16 cellular contexts compared by ENCODE assay signal in the genomic region with DNA sequence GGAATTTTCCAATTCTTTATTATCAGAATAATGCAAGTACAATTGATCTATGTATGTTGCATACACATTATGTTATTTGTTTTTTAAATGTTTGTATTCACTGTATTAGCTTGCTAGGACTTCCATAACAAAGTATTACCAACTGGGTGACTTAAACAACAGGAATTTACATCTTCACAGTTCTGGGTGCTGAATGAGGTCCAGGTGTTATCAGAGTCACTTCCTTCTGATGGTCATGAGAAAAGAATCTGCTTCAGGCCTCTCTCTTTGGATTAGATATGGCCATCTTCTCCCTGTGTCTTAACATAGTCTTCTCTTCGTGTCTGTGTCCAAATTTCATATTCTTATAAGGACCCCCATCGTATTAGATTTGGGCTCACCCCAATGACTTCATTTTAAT.
A peak's percentile ranks its signal among the peaks of the same experiment; 100 is the strongest.
DNase-seq lines count a peak whose midpoint lies in the region; FAIRE-seq and TF ChIP-seq lines count a peak whose summit lies in the region.
"Had no signal": no experiment of that assay in that cellular context is flagged by ENCODE, and none has a peak within 500 bp of the region (broad histone marks: within the 10 kb centered on the region; RNA-seq: fewer than 3 reads in every experiment).

No MANE protein-coding gene starts in this region.

- DNase-seq in NCI-H226 (peak; percentile 58), endothelial cell of umbilical vein (ENCODE audit: low read depth, low spot score) (no peak), kidney tubule cell (ENCODE audit: low spot score) (peak; percentile 40), GM20000 (ENCODE audit: low spot score) (no peak), H54 (ENCODE audit: insufficient read length, low spot score) (no peak), osteocyte (ENCODE audit: extremely low spot score, unreplicated experiment) (no peak), DMS153 treated with DMSO at 0.1 percent for 48 hours (lab: John Stamatoyannopoulos, UW; ENCODE audit: unreplicated experiment) (no peak)
- DNase-seq: CD4-positive, alpha-beta memory T cell; DMS153; DMS79 treated with DMSO at 0.1 percent for 48 hours; GF-D8; HFFc6 had no signal

- dilution Hi-C loops in endothelial cell of umbilical vein (cut with MboI; ENCODE audit: extremely low pct_ligation_motif_present, low sequenced_read_pairs), result no loop called here

- no peaks in the 10 kb centered on the region for H3K27me3 ChIP-seq in endothelial cell of umbilical vein (ENCODE audit: control insufficient read depth in 2 of 2, insufficient read depth in 2 of 2, low read length in 2 of 2)
- H3K27me3 ChIP-seq: BLaER1 had no signal

- no peak overlapping the region for H3K27ac ChIP-seq in endothelial cell of umbilical vein (ENCODE audit: insufficient read depth, low read depth, low read length)
- H3K27ac ChIP-seq: A549, BLaER1, HL-60 had no signal

- no peak for TF ChIP-seq CTCF in endothelial cell of umbilical vein (IDR thresholded peaks at IDR 0.05; ENCODE audit: extremely low read depth in 1 of 2, insufficient read depth in 1 of 2, low read depth in 1 of 2, low read length in 2 of 2)
- TF ChIP-seq CTCF in GM20000 (IDR thresholded peaks at IDR 0.05; ENCODE audit: extremely low read depth, missing control alignments), result no peak
- no peak for TF ChIP-seq CTCF in osteocyte (IDR thresholded peaks at IDR 0.05)

- H3K4me2 ChIP-seq in endothelial cell of umbilical vein (ENCODE audit: insufficient read depth, low read length), result no peak overlapping the region
- H3K4me2 ChIP-seq: A549, BLaER1 had no signal

- H3K4me1 ChIP-seq in endothelial cell of umbilical vein (ENCODE audit: control insufficient read depth, extremely low read depth, insufficient read depth, low read length), result no peaks in the 10 kb centered on the region
- H3K4me1 ChIP-seq: A549, BLaER1 had no signal

- no peaks in the 10 kb centered on the region for H3K9me3 ChIP-seq in endothelial cell of umbilical vein (replicated peaks; ENCODE audit: control insufficient read depth, insufficient read depth, low read length)
- H3K9me3 ChIP-seq: A549 had no signal

- H4K20me1 ChIP-seq in endothelial cell of umbilical vein (replicated peaks; ENCODE audit: control insufficient read depth, extremely low read depth, insufficient read depth, low read length), result no peaks in the 10 kb centered on the region
- H4K20me1 ChIP-seq: BLaER1 had no signal

- POLR2A ChIA-PET in endothelial cell of umbilical vein (lab: Charles Lee), result no interaction called here

- no peaks in the 10 kb centered on the region for H3K4me1 Mint-ChIP-seq in osteocyte (ENCODE audit: unreplicated experiment)
- H3K4me1 Mint-ChIP-seq: CD14-positive monocyte; CD4-positive, alpha-beta memory T cell had no signal

- no peak overlapping the region for H3K4me3 Mint-ChIP-seq in osteocyte (ENCODE audit: unreplicated experiment)
- H3K4me3 Mint-ChIP-seq: CD14-positive monocyte; CD4-positive, alpha-beta memory T cell; HFFc6 had no signal

- no peak overlapping the region for H3K27ac Mint-ChIP-seq in osteocyte (ENCODE audit: unreplicated experiment)
- H3K27ac Mint-ChIP-seq: CD14-positive monocyte; CD4-positive, alpha-beta memory T cell; HFFc6 had no signal

- intact Hi-C loops in endothelial cell of umbilical vein (cut with micrococcal nuclease), result no loop called here

- H3K27me3 Mint-ChIP-seq in osteocyte (ENCODE audit: unreplicated experiment), result peaks cover 10% of the 10 kb centered on the region
- H3K27me3 Mint-ChIP-seq: CD4-positive, alpha-beta memory T cell had no signal

- no peaks in the 10 kb centered on the region for H3K9me3 Mint-ChIP-seq in osteocyte (ENCODE audit: unreplicated experiment)
- H3K9me3 Mint-ChIP-seq: HFFc6 had no signal

- H3K9me1 ChIP-seq in endothelial cell of umbilical vein (replicated peaks; ENCODE audit: control insufficient read depth, extremely low read depth, insufficient read depth, low read length), result no peaks in the 10 kb centered on the region

- FAIRE-seq in endothelial cell of umbilical vein (lab: Jason Lieb, UNC) (no peak), H54 (lab: Jason Lieb, UNC) (no peak)
- FAIRE-seq: A549 had no signal

- no peak overlapping the region for H3K9ac ChIP-seq in endothelial cell of umbilical vein (replicated peaks; ENCODE audit: extremely low read depth, insufficient read depth, low read length)
- H3K9ac ChIP-seq: BLaER1 had no signal

- CTCF ChIA-PET in endothelial cell of umbilical vein (lab: Charles Lee), result no interaction called here

- no peaks in the 10 kb centered on the region for H3K79me2 ChIP-seq in endothelial cell of umbilical vein (ENCODE audit: control insufficient read depth, insufficient read depth, low read length)

- no peak overlapping the region for H2AFZ ChIP-seq in endothelial cell of umbilical vein (ENCODE audit: low read depth, low read length)

- H3K4me3 ChIP-seq in endothelial cell of umbilical vein (replicated peaks in 1 of 3; ENCODE audit: insufficient read depth in 1 of 3, low read depth in 1 of 3, low read length in 3 of 3), result no peak overlapping the region
- H3K4me3 ChIP-seq: A549, BLaER1 had no signal

- TF ChIP-seq POLR2A in endothelial cell of umbilical vein (IDR thresholded peaks at IDR 0.05; ENCODE audit: low read depth, low read length), result no peak
- TF ChIP-seq POLR2A in H54 (IDR thresholded peaks at IDR 0.05; ENCODE audit: low read depth, low read length), result no peak

- H3K36me3 ChIP-seq in endothelial cell of umbilical vein (ENCODE audit: control insufficient read depth in 2 of 2, extremely low read depth in 1 of 2, insufficient read depth in 2 of 2, low read length in 2 of 2), result no peaks in the 10 kb centered on the region
- H3K36me3 ChIP-seq: BLaER1 had no signal

- H3K36me3 Mint-ChIP-seq in osteocyte (ENCODE audit: unreplicated experiment), result no peaks in the 10 kb centered on the region
- H3K36me3 Mint-ChIP-seq: CD14-positive monocyte; CD4-positive, alpha-beta memory T cell had no signal

- BruUV-seq in endothelial cell of umbilical vein (replicated peaks; lab: Mats Ljungman, UMichigan), result no TSS peak

TF ChIP-seq in endothelial cell of umbilical vein, 7 proteins besides CTCF, POLR2A, EP300 and RAD21:
- TF ChIP-seq FOS (IDR thresholded peaks at IDR 0.05; ENCODE audit: borderline replicate concordance, insufficient read depth, low read length) (no peak), GATA2 (IDR thresholded peaks at IDR 0.05; ENCODE audit: insufficient read depth, insufficient read length, low read depth, low read length) (peak; percentile 28)

Comparison
In these comparisons a context has a peak if more than half of its experiments do, and no peak if none do; other contexts are left out.
1. DNase-seq: peak in NCI-H226 (single experiment) and kidney tubule cell (single experiment); none in endothelial cell of umbilical vein (single experiment), GM20000 (single experiment), H54 (single experiment), osteocyte (single experiment) and DMS153 treated with DMSO at 0.1 percent for 48 hours (single experiment).